In the genomic region with DNA sequence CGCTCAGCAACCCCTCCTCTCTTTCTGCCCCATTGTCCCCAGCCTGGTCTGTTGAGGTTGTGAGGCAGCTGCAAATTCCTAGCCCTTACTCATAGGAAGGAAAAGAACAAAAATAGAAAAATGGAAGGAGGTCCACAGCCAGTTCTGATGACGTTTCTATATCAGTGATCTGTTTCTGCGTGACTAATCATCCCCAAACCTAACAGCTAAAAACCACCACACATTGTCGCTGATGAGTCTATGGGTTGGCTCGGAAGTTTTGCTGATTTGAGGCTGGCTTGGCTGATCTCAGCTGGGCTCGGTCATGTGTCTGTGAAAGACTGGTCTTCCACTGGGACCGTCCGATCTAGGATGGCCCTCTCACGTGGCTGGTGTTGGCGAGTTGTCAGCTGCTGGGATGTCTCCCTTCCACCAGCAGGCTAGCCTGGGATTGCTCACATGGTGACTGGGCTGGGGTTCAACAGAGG, we compare ENCODE assay signal across 8 cellular contexts.
DNase-seq lines count a peak whose midpoint lies in the region; ATAC-seq and TF ChIP-seq lines count a peak whose summit lies in the region.

No MANE protein-coding gene starts in this region.

- H3K27me3 ChIP-seq in BJ (ENCODE audit: control insufficient read depth, insufficient read depth, low read length) (no peaks in the 10 kb centered on the region), osteoblast (ENCODE audit: insufficient read depth, low read length) (no peaks in the 10 kb centered on the region)

- 0 out of 2 replicates have a peak, but pooled peaks have one; percentile 16 for TF ChIP-seq CTCF in BJ (IDR thresholded peaks at IDR 0.05; ENCODE audit: insufficient read depth, low read depth, low read length)
- no peak for TF ChIP-seq CTCF in osteoblast (IDR thresholded peaks at IDR 0.05; ENCODE audit: extremely low read depth, low read depth, low read length)

- peak overlapping the region; percentile 58 for H2AFZ ChIP-seq in osteoblast (ENCODE audit: low read length)

- DNase-seq in BJ (ENCODE audit: low read depth) (peak; percentile 97), NOMO-1 treated with DMSO at 0.1 percent for 48 hours (lab: John Stamatoyannopoulos, UW; ENCODE audit: unreplicated experiment) (peak; percentile 51), epidermal melanocyte (ENCODE audit: insufficient read length, low spot score) (peak; percentile 34), osteoblast (ENCODE audit: insufficient read length, low spot score, missing footprints) (peak; percentile 95), NCI-H446 (lab: John Stamatoyannopoulos, UW) (no peak), superior temporal gyrus (ENCODE audit: extremely low spot score) (no peak)
- DNase-seq in activated CD4-positive, alpha-beta T cell treated with anti-CD3 and anti-CD28 coated beads for 1 hour: no peak

- H3K4me2 ChIP-seq in osteoblast (ENCODE audit: insufficient read depth, low read length): peak overlapping the region; percentile 55

- H3K27ac ChIP-seq in osteoblast (ENCODE audit: low read depth, low read length): peak overlapping the region; percentile 93

- H3K4me3 ChIP-seq in BJ (ENCODE audit: low read depth, low read length) (no peak overlapping the region), osteoblast (ENCODE audit: insufficient read depth, low read length) (no peak overlapping the region)

- no peaks in the 10 kb centered on the region for H4K20me1 ChIP-seq in osteoblast (ENCODE audit: insufficient read depth, low read length)

- POLR2A ChIA-PET in BJ (lab: Charles Lee): interaction anchor here (0.6 kb wide), 1 partner anchor 82 kb away, joined by 4 read pairs; no protein-coding TSS in a partner anchor

- no peak for ATAC-seq in GM19463 (IDR thresholded peaks at IDR 0.05; ENCODE audit: unreplicated experiment)

- CTCF ChIA-PET in BJ (lab: Yijun Ruan, JAX): interaction anchor here (0.6 to 1.8 kb wide), 9 partner anchors 9 to 317 kb away, joined by 3 to 8 read pairs (median 4); no protein-coding TSS in a partner anchor

- H3K4me1 ChIP-seq in osteoblast (ENCODE audit: insufficient read depth, low read length): peaks cover 33% of the 10 kb centered on the region

- no peaks in the 10 kb centered on the region for H3K79me2 ChIP-seq in osteoblast (ENCODE audit: insufficient read depth, low read length)

- H3K36me3 ChIP-seq in BJ (ENCODE audit: control insufficient read depth, insufficient read depth, low read length) (no peaks in the 10 kb centered on the region), osteoblast (ENCODE audit: insufficient read depth, low read length) (no peaks in the 10 kb centered on the region)

- H3K9me3 ChIP-seq in osteoblast (ENCODE audit: low read depth, low read length): no peaks in the 10 kb centered on the region

Comparison
In these comparisons a context has a peak if more than half of its experiments do, and no peak if none do; other contexts are left out.
1. DNase-seq: peak in BJ (single experiment), NOMO-1 treated with DMSO at 0.1 percent for 48 hours (single experiment), epidermal melanocyte (single experiment) and osteoblast (single experiment); none in NCI-H446 (0 of 2), activated CD4-positive, alpha-beta T cell treated with anti-CD3 and anti-CD28 coated beads for 1 hour (single experiment) and superior temporal gyrus (single experiment).